20 cellular contexts compared by ENCODE assay signal in genomic region chr2:149112068-149112467, GRCh38.
DNase-seq lines count a peak whose midpoint lies in the region; ATAC-seq, FAIRE-seq and TF ChIP-seq lines count a peak whose summit lies in the region.
"Had no signal": no experiment of that assay in that cellular context is flagged by ENCODE, and none has a peak within 500 bp of the region (broad histone marks: within the 10 kb centered on the region; RNA-seq: fewer than 3 reads in every experiment).

No MANE protein-coding gene starts in this region.

- TF ChIP-seq POLR2A in GM12891 (IDR thresholded peaks at IDR 0.05; ENCODE audit: low read depth, low read length) = no peak

- no peaks in the 10 kb centered on the region for H3K4me1 ChIP-seq in small intestine (ENCODE audit: control insufficient read depth in 2 of 2, insufficient read depth in 1 of 2, low read depth in 1 of 2, low read length in 1 of 2)
- H3K4me1 ChIP-seq: A549; BLaER1 treated with 17β-estradiol and CSF1 and Interleukin-3, amounts not matched to agents 10 nM and 100 nM; Caco-2 had no signal

- intact Hi-C loops in left colon (cut with DNase I, micrococcal nuclease) = no loop called here

- DNase-seq in GM12891 (ENCODE audit: insufficient read length, low spot score) (no peak), left colon (no peak), small intestine (peak; percentile 47), cerebellar cortex (ENCODE audit: low spot score) (no peak)
- DNase-seq in activated CD4-positive, CD25-positive, alpha-beta regulatory T cell treated with anti-CD3 and anti-CD28 coated beads, Interleukin-2, amount 50 U/mL, for 72 hours = no peak
- DNase-seq: AML-193; Caco-2; Calu3; CD4-positive, alpha-beta T cell; CD8-positive, alpha-beta T cell; DMS79 treated with DMSO at 0.1 percent for 48 hours; GF-D8 had no signal

- peak; percentile 78 for ATAC-seq in left colon
- ATAC-seq: A549; CD8-positive, alpha-beta T cell had no signal

- H3K36me3 ChIP-seq in small intestine (ENCODE audit: control insufficient read depth in 2 of 2, insufficient read depth in 2 of 2, low read length in 2 of 2) = no peaks in the 10 kb centered on the region
- H3K36me3 ChIP-seq: BLaER1 treated with 17β-estradiol and CSF1 and Interleukin-3, amounts not matched to agents 10 nM and 100 nM had no signal

- H3K9me3 ChIP-seq in small intestine (ENCODE audit: control insufficient read depth, low read depth) = no peaks in the 10 kb centered on the region
- H3K9me3 ChIP-seq: A549, Caco-2 had no signal

- no peaks in the 10 kb centered on the region for H3K27me3 ChIP-seq in small intestine (ENCODE audit: control insufficient read depth in 2 of 2, insufficient read depth in 2 of 2, low read length in 2 of 2)
- H3K27me3 ChIP-seq: BLaER1 treated with 17β-estradiol and CSF1 and Interleukin-3, amounts not matched to agents 10 nM and 100 nM had no signal

- H3K27ac ChIP-seq in small intestine (ENCODE audit: low read depth in 1 of 2, low read length in 1 of 2) = no peak overlapping the region
- H3K27ac ChIP-seq: 22Rv1; A549; BLaER1 treated with 17β-estradiol and CSF1 and Interleukin-3, amounts not matched to agents 10 nM and 100 nM; C4-2B had no signal

- 53 to 76% (median 65%) methylated on average over 1 of the region's 1 CpG for WGBS in small intestine, 3 donors

- FAIRE-seq in GM12891 (lab: Jason Lieb, UNC) = no peak
- FAIRE-seq in small intestine (lab: Jason Lieb, UNC) = no peak
- FAIRE-seq: A549, D721Med, G401.6, GM12892, GM19239 had no signal

- H3K4me3 ChIP-seq in small intestine (ENCODE audit: low read depth in 1 of 2, low read length in 2 of 2) = no peak overlapping the region
- H3K4me3 ChIP-seq: A549; BLaER1 treated with 17β-estradiol and CSF1 and Interleukin-3, amounts not matched to agents 10 nM and 100 nM had no signal

TF ChIP-seq in GM12891, 5 proteins besides CTCF, POLR2A, EP300 and RAD21:
- TF ChIP-seq PAX5 (IDR thresholded peaks at IDR 0.05; ENCODE audit: insufficient read depth, low read length, severe bottlenecking) = no peak
- TF ChIP-seq SPI1 (IDR thresholded peaks at IDR 0.05; ENCODE audit: low read depth, low read length) = 0 out of 2 replicates have a peak, but pooled peaks have one; percentile 21
- no peak for TF ChIP-seq TAF1 (IDR thresholded peaks at IDR 0.05; ENCODE audit: low read depth, low read length)
